ENCODE assay signal across 6 cellular contexts in the genomic region with DNA sequence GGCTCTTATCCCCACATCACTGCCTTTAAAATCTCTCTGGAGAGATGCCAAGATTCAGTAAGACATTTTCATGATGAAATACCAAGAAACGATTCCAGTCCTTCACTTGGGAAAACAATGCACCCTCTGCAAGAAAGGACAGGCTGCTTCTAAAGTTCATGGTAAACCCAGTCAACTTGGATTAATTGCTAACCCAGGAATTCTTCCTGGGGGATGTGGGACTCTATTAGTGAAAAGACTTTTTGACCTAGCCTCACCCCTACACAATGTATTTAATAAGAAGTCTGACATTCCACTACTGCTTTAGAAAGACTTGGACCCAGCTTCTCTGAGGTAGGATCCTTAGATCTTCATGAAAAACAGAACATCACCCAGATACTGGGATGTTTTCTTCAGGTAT. TPM values are rescaled to one million over a fixed set of nuclear protein-coding genes. Genes with fewer than 3 reads are reported as not detected.
"Had no signal": no experiment of that assay in that cellular context is flagged by ENCODE, and none has a peak within 500 bp of the region (broad histone marks: within the 10 kb centered on the region; RNA-seq: fewer than 3 reads in every experiment).

A gene with protein sequence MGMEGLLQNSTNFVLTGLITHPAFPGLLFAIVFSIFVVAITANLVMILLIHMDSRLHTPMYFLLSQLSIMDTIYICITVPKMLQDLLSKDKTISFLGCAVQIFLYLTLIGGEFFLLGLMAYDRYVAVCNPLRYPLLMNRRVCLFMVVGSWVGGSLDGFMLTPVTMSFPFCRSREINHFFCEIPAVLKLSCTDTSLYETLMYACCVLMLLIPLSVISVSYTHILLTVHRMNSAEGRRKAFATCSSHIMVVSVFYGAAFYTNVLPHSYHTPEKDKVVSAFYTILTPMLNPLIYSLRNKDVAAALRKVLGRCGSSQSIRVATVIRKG (plus strand): TSS at position 301 of the 400 bp plus-strand sequence. CDS start 7,161 bp downstream, outside the sequence.

RNA-seq across cellular contexts. Expression of the gene that starts here (rescaled TPM):
- total RNA-seq: GM23248, H4, H7, HepG2, HFFc6, HT1080 had no signal
- polyA plus RNA-seq: GM23248, HepG2 had no signal
